16 cellular contexts compared by ENCODE assay signal in genomic region chr12:121376754-121377697, GRCh38. TPM values are rescaled to one million over a fixed set of nuclear protein-coding genes. Genes with fewer than 3 reads are reported as not detected.
A peak's percentile ranks its signal among the peaks of the same experiment; 100 is the strongest.
DNase-seq lines count a peak whose midpoint lies in the region; ATAC-seq and TF ChIP-seq lines count a peak whose summit lies in the region.
"Had no signal": no experiment of that assay in that cellular context is flagged by ENCODE, and none has a peak within 500 bp of the region (broad histone marks: within the 10 kb centered on the region; RNA-seq: fewer than 3 reads in every experiment).

No MANE protein-coding gene starts in this region.

- no peak overlapping the region for H3K9ac ChIP-seq in liver (ENCODE audit: low read depth in 1 of 2, low read length in 2 of 2)
- H3K9ac ChIP-seq: BLaER1 had no signal

- no peak overlapping the region for H3K4me3 ChIP-seq in body of pancreas
- no peak overlapping the region for H3K4me3 ChIP-seq in liver (ENCODE audit: low read depth in 1 of 3, low read length in 3 of 3)
- no peak overlapping the region for H3K4me3 ChIP-seq in adrenal gland
- H3K4me3 ChIP-seq: BLaER1 had no signal

- H3K4me1 ChIP-seq in body of pancreas: peaks cover 15% of the 10 kb centered on the region
- H3K4me1 ChIP-seq in liver (ENCODE audit: control insufficient read depth in 4 of 4, insufficient read depth in 4 of 4, low read length in 3 of 4): peaks cover 0 to 7% (median 1%) of the 10 kb centered on the region in 4 donors
- H3K4me1 ChIP-seq in adrenal gland (replicated peaks in 1 of 2): no peaks in the 10 kb centered on the region
- H3K4me1 ChIP-seq: BLaER1 had no signal

- TF ChIP-seq CTCF in body of pancreas (IDR thresholded peaks at IDR 0.05) (no peak), liver (IDR thresholded peaks at IDR 0.05; ENCODE audit: low read depth, low read length, missing input control) (no peak), adrenal gland (IDR thresholded peaks at IDR 0.05) (no peak)

- H3K27ac ChIP-seq in body of pancreas (no peak overlapping the region), liver (ENCODE audit: low read depth in 1 of 2, low read length in 2 of 2) (no peak overlapping the region), adrenal gland (no peak overlapping the region)
- H3K27ac ChIP-seq: BLaER1 had no signal

- DNase-seq in HT-29 (ENCODE audit: low spot score): peak; percentile 15
- DNase-seq in body of pancreas: peak in 1 of 4 donors; percentile 12
- DNase-seq in DMS79 treated with DMSO at 0.1 percent for 48 hours (lab: John Stamatoyannopoulos, UW): no peak
- DNase-seq in activated CD4-positive, CD25-positive, alpha-beta regulatory T cell (lab: John Stamatoyannopoulos, UW): no peak
- DNase-seq in amniotic stem cell (lab: John Stamatoyannopoulos, UW): no peak
- no peak for DNase-seq in adrenal gland
- DNase-seq: CD8-positive, alpha-beta memory T cell; DMS79; HCEC 1CT; NCI-H146; NCI-H2081 treated with DMSO at 0.1 percent for 48 hours; NCI-H345; Right ventricle myocardium superior had no signal

- H3K9me3 ChIP-seq in body of pancreas (no peaks in the 10 kb centered on the region), liver (ENCODE audit: control insufficient read depth in 4 of 4, low read length in 3 of 4) (no peaks in the 10 kb centered on the region), adrenal gland (replicated peaks in 1 of 3) (no peaks in the 10 kb centered on the region)

- peak; percentile 68 for ATAC-seq in body of pancreas
- ATAC-seq: Panc1 had no signal

- WGBS in body of pancreas, 2 donors: 26 to 31% methylated on average over 8 of the region's 8 CpGs
- 55% methylated on average over 8 of the region's 8 CpGs for WGBS in liver
- 81 to 88% (median 84%) methylated on average over 7 to 8 of the region's 8 CpGs for WGBS in adrenal gland, 4 donors

- TF ChIP-seq POLR2A in body of pancreas (IDR thresholded peaks at IDR 0.05) (no peak), adrenal gland (IDR thresholded peaks at IDR 0.05) (no peak)

- no peaks in the 10 kb centered on the region for H3K27me3 ChIP-seq in body of pancreas
- H3K27me3 ChIP-seq in liver (ENCODE audit: control insufficient read depth in 4 of 4, insufficient read depth in 4 of 4, low read length in 3 of 4): no peaks in the 10 kb centered on the region
- no peaks in the 10 kb centered on the region for H3K27me3 ChIP-seq in adrenal gland
- H3K27me3 ChIP-seq: BLaER1 had no signal

- TF ChIP-seq RAD21 in liver (IDR thresholded peaks at IDR 0.05): no peak

- intact Hi-C loops in body of pancreas (cut with DNase I) (no loop called here), adrenal gland (cut with DNase I) (no loop called here)

- H3K36me3 ChIP-seq in body of pancreas (replicated peaks in 1 of 2; ENCODE audit: insufficient read depth in 1 of 2, low read depth in 2 of 2) (no peaks in the 10 kb centered on the region), liver (ENCODE audit: control insufficient read depth in 4 of 4, insufficient read depth in 3 of 4, low read depth in 1 of 4, low read length in 3 of 4) (no peaks in the 10 kb centered on the region), adrenal gland (replicated peaks in 1 of 2) (no peaks in the 10 kb centered on the region)
- H3K36me3 ChIP-seq: BLaER1 had no signal

TF ChIP-seq in liver, 16 proteins besides CTCF, POLR2A, EP300 and RAD21:
- TF ChIP-seq, protein P1, sequence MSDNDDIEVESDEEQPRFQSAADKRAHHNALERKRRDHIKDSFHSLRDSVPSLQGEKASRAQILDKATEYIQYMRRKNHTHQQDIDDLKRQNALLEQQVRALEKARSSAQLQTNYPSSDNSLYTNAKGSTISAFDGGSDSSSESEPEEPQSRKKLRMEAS (IDR thresholded peaks at IDR 0.05): no peak
- TF ChIP-seq HNF4A (conservative IDR thresholded peaks at IDR 0.05) (no peak), SP1 (IDR thresholded peaks at IDR 0.05) (peak; percentile 37)

RNA-seq across cellular contexts. Expression of gene RNF34, which starts 22.9 kb away (rescaled TPM):
- total RNA-seq in HT-29 (2014; rRNA removed; shearing (Covaris generic)): 81.3 and 97.2 TPM in 2 replicates
- 10 to 100 TPM; 25.9 to 35.3 TPM for total RNA-seq in body of pancreas
- 10 to 100 TPM; 22.3 to 27.7 TPM for total RNA-seq in liver
- 10 to 100 TPM in 1 of 2 donors, 1 to 10 TPM in 1; 9.5 to 13.5 TPM for polyA plus RNA-seq in liver
- 10 to 100 TPM; 16.8 to 39.6 (median 26.5) TPM for total RNA-seq in adrenal gland
- polyA plus RNA-seq in adrenal gland: 10 to 100 TPM; 13.3 to 29.5 (median 15.7) TPM

RNA-seq across cellular contexts. Expression of gene ANAPC5, which starts 24.8 kb away (rescaled TPM):
- total RNA-seq in HT-29 (2014; rRNA removed; shearing (Covaris generic)): 108 and 117 TPM in 2 replicates
- 100 to 1,000 TPM; 111 to 135 TPM for total RNA-seq in body of pancreas
- total RNA-seq in liver: 100 to 1,000 TPM in 1 of 2 donors, 10 to 100 TPM in 1; 78.2 to 111 TPM
- 10 to 100 TPM; 44.1 to 46.1 TPM for polyA plus RNA-seq in liver
- total RNA-seq in adrenal gland: 100 to 1,000 TPM in 2 of 8 donors, 10 to 100 TPM in 6; 81.3 to 128 (median 90.4) TPM
- polyA plus RNA-seq in adrenal gland: 100 to 1,000 TPM; 164 to 204 (median 181) TPM
